22 cellular contexts compared by ENCODE assay signal in genomic region chr2:234375481-234375880, GRCh38.
"Had no signal": no experiment of that assay in that cellular context is flagged by ENCODE, and none has a peak within 500 bp of the region (broad histone marks: within the 10 kb centered on the region; RNA-seq: fewer than 3 reads in every experiment).

No MANE protein-coding gene starts in this region.

- H3K9me3 ChIP-seq: heart left ventricle, lower lobe of right lung, neutrophil, tibial nerve, vagina had no signal

- DNase-seq: activated CD4-positive, alpha-beta T cell treated with anti-CD3 and anti-CD28 coated beads for 48 hours; activated CD8-positive, alpha-beta memory T cell treated with anti-CD3 and anti-CD28 coated beads for 24 hours; activated naive CD4-positive, alpha-beta T cell treated with anti-CD3 and anti-CD28 coated beads for 36 hours; amygdala; brain microvascular endothelial cell; cerebellar nuclear complex; effector memory CD4-positive, alpha-beta T cell; heart left ventricle; immature natural killer cell; left cardiac atrium; lower lobe of right lung; naive B cell; posterior cingulate gyrus; retina; T-helper 2 cell had no signal

- H3K9me3 Mint-ChIP-seq: activated naive CD4-positive, alpha-beta T cell treated with anti-CD3 and anti-CD28 coated beads for 36 hours; dendritic cell treated with granulocyte-macrophage colony-stimulating factor and Interleukin-4, amounts not matched to agents 40 ng/mL and 50 ng/mL, for 4 days; immature natural killer cell; stimulated activated memory B cell treated with anti-CD40 and anti-IgM and Interleukin-4, amounts not matched to agents 10 μg/mL and 1 μg/mL and 100 μg/mL, for 72 hours; WTC11 had no signal

- H3K27ac Mint-ChIP-seq: activated naive CD4-positive, alpha-beta T cell treated with anti-CD3 and anti-CD28 coated beads for 36 hours; dendritic cell treated with granulocyte-macrophage colony-stimulating factor and Interleukin-4, amounts not matched to agents 40 ng/mL and 50 ng/mL, for 4 days; stimulated activated memory B cell treated with anti-CD40 and anti-IgM and Interleukin-4, amounts not matched to agents 10 μg/mL and 1 μg/mL and 100 μg/mL, for 72 hours; WTC11 had no signal

- H3K4me3 ChIP-seq: heart left ventricle, lower lobe of right lung, tibial nerve, vagina had no signal

- H3K27ac ChIP-seq: brain microvascular endothelial cell, heart left ventricle, lower lobe of right lung, neutrophil, tibial nerve, vagina had no signal

- H3K4me1 ChIP-seq: heart left ventricle, lower lobe of right lung, vagina had no signal

- ATAC-seq: heart left ventricle; left cardiac atrium; lower lobe of right lung; SK-N-SH treated with all-trans-retinoic acid at 6 μM for 48 hours; stimulated activated memory B cell treated with anti-CD40 and anti-IgM and Interleukin-4, amounts not matched to agents 10 μg/mL and 1 μg/mL and 100 μg/mL, for 72 hours; WTC11 had no signal

- H3K27me3 ChIP-seq: brain microvascular endothelial cell, tibial nerve, vagina had no signal

- H3K36me3 Mint-ChIP-seq: immature natural killer cell; naive B cell; stimulated activated memory B cell treated with anti-CD40 and anti-IgM and Interleukin-4, amounts not matched to agents 10 μg/mL and 1 μg/mL and 100 μg/mL, for 72 hours; WTC11 had no signal

- H3K36me3 ChIP-seq: brain microvascular endothelial cell, heart left ventricle, lower lobe of right lung, neutrophil, tibial nerve, vagina had no signal
